36 cellular contexts compared by ENCODE assay signal in genomic region chr22:35554297-35554845, GRCh38. TPM values are rescaled to one million over a fixed set of nuclear protein-coding genes. Genes with fewer than 3 reads are reported as not detected.
"Had no signal": no experiment of that assay in that cellular context is flagged by ENCODE, and none has a peak within 500 bp of the region (broad histone marks: within the 10 kb centered on the region; RNA-seq: fewer than 3 reads in every experiment).

No MANE protein-coding gene starts in this region.

- H3K4me3 ChIP-seq: adrenal gland, cardiac muscle cell, colonic mucosa, gastroesophageal sphincter, hepatocyte, right atrium auricular region, smooth muscle cell, thoracic aorta, vagina had no signal

- H3K9me3 Mint-ChIP-seq: activated CD4-positive, alpha-beta memory T cell treated with anti-CD3 and anti-CD28 coated beads for 36 hours; activated CD4-positive, alpha-beta T cell treated with anti-CD3 and anti-CD28 coated beads, Interleukin-2, amount 10 ng/mL, durations not matched to agents 24 days and 14 days; activated naive CD4-positive, alpha-beta T cell treated with anti-CD3 and anti-CD28 coated beads for 36 hours; activated naive CD8-positive, alpha-beta T cell treated with anti-CD3 and anti-CD28 coated beads for 36 hours; activated T-helper 1 cell treated with anti-CD3 and anti-CD28 coated beads, Interleukin-12 subunit alpha, Interleukin-12 subunit beta, Interleukin-2, Interleukin-4 antibody, amounts not matched to agents 30 ng/mL and 10 ng/mL and 1 ng/mL, durations not matched to agents 14 hours and 24 hours and 36 hours; naive thymus-derived CD4-positive, alpha-beta T cell; type B pancreatic cell had no signal

- H3K27me3 ChIP-seq: adrenal gland, cardiac muscle cell, colonic mucosa, gastroesophageal sphincter, hepatocyte, right atrium auricular region, vagina had no signal

- H3K27ac ChIP-seq: adrenal gland, cardiac muscle cell, colonic mucosa, gastroesophageal sphincter, hepatocyte, right atrium auricular region, thoracic aorta, vagina, WERI-Rb-1 had no signal

- DNase-seq: activated CD4-positive, alpha-beta memory T cell treated with anti-CD3 and anti-CD28 coated beads for 36 hours; activated CD4-positive, alpha-beta T cell treated with anti-CD3 and anti-CD28 coated beads, Interleukin-2, amount 10 ng/mL, durations not matched to agents 24 days and 14 days; activated CD4-positive, CD25-positive, alpha-beta regulatory T cell treated with anti-CD3 and anti-CD28 coated beads, Interleukin-2, amount 50 U/mL, for 72 hours; activated CD8-positive, alpha-beta memory T cell treated with anti-CD3 and anti-CD28 coated beads, Interleukin-2, amount 50 U/mL, for 4 hours; activated effector memory CD4-positive, alpha-beta T cell treated with anti-CD3 and anti-CD28 coated beads, Interleukin-2, amount 50 U/mL, for 16 hours; activated naive CD4-positive, alpha-beta T cell treated with anti-CD3 and anti-CD28 coated beads for 36 hours; activated naive CD8-positive, alpha-beta T cell treated with anti-CD3 and anti-CD28 coated beads for 36 hours; activated T-cell treated with anti-CD3 and anti-CD28 coated beads, Interleukin-2, amount 50 U/mL, for 1 hour; adrenal gland; aorta; cerebellar nuclear complex; colonic mucosa; effector CD8-positive, alpha-beta T cell; erythroblast; left colon; mammary epithelial cell; midbrain; naive thymus-derived CD4-positive, alpha-beta T cell; occipital lobe; stimulated activated CD4-positive, alpha-beta T cell treated with anti-CD3 and anti-CD28 coated beads, Interleukin-2, amount 100 ng/mL, for 24 hours; stimulated activated naive CD8-positive, alpha-beta T cell treated with anti-CD3 and anti-CD28 coated beads, Interleukin-15, Interleukin-2, amounts not matched to agents 100 U/mL and 50 U/mL, for 24 hours; WERI-Rb-1 had no signal

- H3K27ac Mint-ChIP-seq: activated CD4-positive, alpha-beta memory T cell treated with anti-CD3 and anti-CD28 coated beads for 36 hours; activated CD4-positive, alpha-beta T cell treated with anti-CD3 and anti-CD28 coated beads, Interleukin-2, amount 10 ng/mL, durations not matched to agents 24 days and 14 days; activated naive CD4-positive, alpha-beta T cell treated with anti-CD3 and anti-CD28 coated beads for 36 hours; activated naive CD8-positive, alpha-beta T cell treated with anti-CD3 and anti-CD28 coated beads for 36 hours; activated T-helper 1 cell treated with anti-CD3 and anti-CD28 coated beads, Interleukin-12 subunit alpha, Interleukin-12 subunit beta, Interleukin-2, Interleukin-4 antibody, amounts not matched to agents 30 ng/mL and 10 ng/mL and 1 ng/mL, durations not matched to agents 14 hours and 24 hours and 36 hours; type B pancreatic cell had no signal

- H3K9me3 ChIP-seq: adrenal gland, colonic mucosa, gastroesophageal sphincter, right atrium auricular region, thoracic aorta, vagina had no signal

- H3K36me3 Mint-ChIP-seq: activated CD4-positive, alpha-beta memory T cell treated with anti-CD3 and anti-CD28 coated beads for 36 hours; activated naive CD8-positive, alpha-beta T cell treated with anti-CD3 and anti-CD28 coated beads for 36 hours; brain; naive thymus-derived CD4-positive, alpha-beta T cell; type B pancreatic cell had no signal

- H3K4me3 Mint-ChIP-seq: activated CD4-positive, alpha-beta memory T cell treated with anti-CD3 and anti-CD28 coated beads for 36 hours; activated CD4-positive, alpha-beta T cell treated with anti-CD3 and anti-CD28 coated beads, Interleukin-2, amount 10 ng/mL, durations not matched to agents 24 days and 14 days; activated naive CD4-positive, alpha-beta T cell treated with anti-CD3 and anti-CD28 coated beads for 36 hours; activated naive CD8-positive, alpha-beta T cell treated with anti-CD3 and anti-CD28 coated beads for 36 hours; activated T-helper 1 cell treated with anti-CD3 and anti-CD28 coated beads, Interleukin-12 subunit alpha, Interleukin-12 subunit beta, Interleukin-2, Interleukin-4 antibody, amounts not matched to agents 30 ng/mL and 10 ng/mL and 1 ng/mL, durations not matched to agents 14 hours and 24 hours and 36 hours; brain; type B pancreatic cell had no signal

- H3K4me1 ChIP-seq: colonic mucosa, right atrium auricular region, vagina had no signal

- ATAC-seq: gastroesophageal sphincter; left colon; naive thymus-derived CD4-positive, alpha-beta T cell; stimulated activated naive CD8-positive, alpha-beta T cell treated with anti-CD3 and anti-CD28 coated beads, Interleukin-15, Interleukin-2, amounts not matched to agents 100 U/mL and 50 U/mL, for 24 hours had no signal

- H3K36me3 ChIP-seq: adrenal gland, cardiac muscle cell, colonic mucosa, right atrium auricular region, vagina, WERI-Rb-1 had no signal

- H3K27me3 Mint-ChIP-seq: activated CD4-positive, alpha-beta memory T cell treated with anti-CD3 and anti-CD28 coated beads for 36 hours had no signal

RNA-seq across cellular contexts. Expression of gene RASD2, which starts 13.7 kb away (rescaled TPM):
- total RNA-seq: activated CD4-positive, alpha-beta T cell treated with anti-CD3 and anti-CD28 coated beads, Interleukin-2, amount 10 ng/mL, durations not matched to agents 24 days and 14 days; activated naive CD4-positive, alpha-beta T cell treated with anti-CD3 and anti-CD28 coated beads for 36 hours; activated T-helper 1 cell treated with anti-CD3 and anti-CD28 coated beads, Interleukin-12 subunit alpha, Interleukin-12 subunit beta, Interleukin-2, Interleukin-4 antibody, amounts not matched to agents 30 ng/mL and 10 ng/mL and 1 ng/mL, durations not matched to agents 14 hours and 24 hours and 36 hours; dermis microvascular lymphatic vessel endothelial cell; fibroblast of villous mesenchyme; pulmonary artery endothelial cell; T-helper 1 cell treated with Interleukin-12 subunit alpha and Interleukin-12 subunit beta and Interleukin-4 antibody, amounts not matched to agents 30 ng/mL and 1 ng/mL, for 36 hours had no signal
- polyA plus RNA-seq: smooth muscle cell had no signal
